In genomic region chr20:62368629-62369507, GRCh38 we compare ENCODE assay signal across 1 cellular context.
TF ChIP-seq lines count a peak whose summit lies in the region.

No MANE protein-coding gene starts in this region.

TF ChIP-seq in HepG2, 621 proteins besides CTCF, POLR2A, EP300 and RAD21 (continued from another document and continues in another):
- TF ChIP-seq, protein P1, sequence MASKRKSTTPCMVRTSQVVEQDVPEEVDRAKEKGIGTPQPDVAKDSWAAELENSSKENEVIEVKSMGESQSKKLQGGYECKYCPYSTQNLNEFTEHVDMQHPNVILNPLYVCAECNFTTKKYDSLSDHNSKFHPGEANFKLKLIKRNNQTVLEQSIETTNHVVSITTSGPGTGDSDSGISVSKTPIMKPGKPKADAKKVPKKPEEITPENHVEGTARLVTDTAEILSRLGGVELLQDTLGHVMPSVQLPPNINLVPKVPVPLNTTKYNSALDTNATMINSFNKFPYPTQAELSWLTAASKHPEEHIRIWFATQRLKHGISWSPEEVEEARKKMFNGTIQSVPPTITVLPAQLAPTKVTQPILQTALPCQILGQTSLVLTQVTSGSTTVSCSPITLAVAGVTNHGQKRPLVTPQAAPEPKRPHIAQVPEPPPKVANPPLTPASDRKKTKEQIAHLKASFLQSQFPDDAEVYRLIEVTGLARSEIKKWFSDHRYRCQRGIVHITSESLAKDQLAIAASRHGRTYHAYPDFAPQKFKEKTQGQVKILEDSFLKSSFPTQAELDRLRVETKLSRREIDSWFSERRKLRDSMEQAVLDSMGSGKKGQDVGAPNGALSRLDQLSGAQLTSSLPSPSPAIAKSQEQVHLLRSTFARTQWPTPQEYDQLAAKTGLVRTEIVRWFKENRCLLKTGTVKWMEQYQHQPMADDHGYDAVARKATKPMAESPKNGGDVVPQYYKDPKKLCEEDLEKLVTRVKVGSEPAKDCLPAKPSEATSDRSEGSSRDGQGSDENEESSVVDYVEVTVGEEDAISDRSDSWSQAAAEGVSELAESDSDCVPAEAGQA (IDR thresholded peaks at IDR 0.05; ENCODE audit: low read depth) = no peak
- TF ChIP-seq, protein P1 (CRISPR knock-in tag; IDR thresholded peaks at IDR 0.05; ENCODE audit: borderline replicate concordance) = no peak
- TF ChIP-seq HNRNPLL (IDR thresholded peaks at IDR 0.05; ENCODE audit: low read depth, low read length, poor library complexity, severe bottlenecking) = peak; percentile 42
- TF ChIP-seq TCF12 (IDR thresholded peaks at IDR 0.05) = no peak
- no peak for TF ChIP-seq TCF12 (CRISPR knock-in tag; IDR thresholded peaks at IDR 0.05)
- no peak for TF ChIP-seq ZNF670 (CRISPR knock-in tag; IDR thresholded peaks at IDR 0.05; ENCODE audit: borderline replicate concordance)
- no peak for TF ChIP-seq ZNF44 (CRISPR knock-in tag; IDR thresholded peaks at IDR 0.05)
- no peak for TF ChIP-seq HMGA1 (CRISPR knock-in tag; conservative IDR thresholded peaks at IDR 0.05)
- TF ChIP-seq ZNF281 (CRISPR knock-in tag; IDR thresholded peaks at IDR 0.05; ENCODE audit: borderline replicate concordance) = peak; percentile 99
- TF ChIP-seq, protein P2, sequence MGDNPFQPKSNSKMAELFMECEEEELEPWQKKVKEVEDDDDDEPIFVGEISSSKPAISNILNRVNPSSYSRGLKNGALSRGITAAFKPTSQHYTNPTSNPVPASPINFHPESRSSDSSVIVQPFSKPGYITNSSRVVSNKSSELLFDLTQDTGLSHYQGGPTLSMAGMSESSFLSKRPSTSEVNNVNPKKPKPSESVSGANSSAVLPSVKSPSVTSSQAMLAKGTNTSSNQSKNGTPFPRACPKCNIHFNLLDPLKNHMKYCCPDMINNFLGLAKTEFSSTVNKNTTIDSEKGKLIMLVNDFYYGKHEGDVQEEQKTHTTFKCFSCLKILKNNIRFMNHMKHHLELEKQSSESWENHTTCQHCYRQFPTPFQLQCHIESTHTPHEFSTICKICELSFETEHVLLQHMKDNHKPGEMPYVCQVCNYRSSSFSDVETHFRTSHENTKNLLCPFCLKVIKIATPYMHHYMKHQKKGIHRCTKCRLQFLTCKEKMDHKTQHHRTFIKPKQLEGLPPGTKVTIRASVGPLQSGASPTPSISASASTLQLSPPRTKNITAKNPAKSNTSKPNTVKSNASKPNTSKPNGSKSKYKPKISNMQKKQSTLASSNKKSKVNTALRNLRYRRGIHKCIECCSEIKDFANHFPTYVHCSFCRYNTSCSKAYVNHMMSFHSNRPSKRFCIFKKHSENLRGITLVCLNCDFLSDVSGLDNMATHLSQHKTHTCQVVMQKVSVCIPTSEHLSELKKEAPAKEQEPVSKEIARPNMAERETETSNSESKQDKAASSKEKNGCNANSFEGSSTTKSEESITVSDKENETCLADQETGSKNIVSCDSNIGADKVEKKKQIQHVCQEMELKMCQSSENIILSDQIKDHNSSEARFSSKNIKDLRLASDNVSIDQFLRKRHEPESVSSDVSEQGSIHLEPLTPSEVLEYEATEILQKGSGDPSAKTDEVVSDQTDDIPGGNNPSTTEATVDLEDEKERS (CRISPR knock-in tag; IDR thresholded peaks at IDR 0.05) = no peak
- TF ChIP-seq SCMH1 (CRISPR knock-in tag; IDR thresholded peaks at IDR 0.05; ENCODE audit: borderline replicate concordance) = no peak
- no peak for TF ChIP-seq ZNF781 (CRISPR knock-in tag; IDR thresholded peaks at IDR 0.05; ENCODE audit: borderline replicate concordance, not compliant biosample characterization)
- peak; percentile 24; the same call in 1 of the 2 replicates for TF ChIP-seq ZNF710 (CRISPR knock-in tag; IDR thresholded peaks at IDR 0.05; ENCODE audit: borderline replicate concordance)
- TF ChIP-seq ZFAT (CRISPR knock-in tag; conservative IDR thresholded peaks at IDR 0.05) = no peak
- TF ChIP-seq ZFP36 (IDR thresholded peaks at IDR 0.05; ENCODE audit: borderline replicate concordance, low read depth, low read length, partially characterized antibody) = no peak
- TF ChIP-seq PHF5A (CRISPR knock-in tag; IDR thresholded peaks at IDR 0.05; ENCODE audit: low read depth, unreplicated experiment) = peak; percentile 56
- no peak for TF ChIP-seq JUNB (CRISPR knock-in tag; IDR thresholded peaks at IDR 0.05; ENCODE audit: borderline replicate concordance)
- TF ChIP-seq ZNF703 (CRISPR knock-in tag; IDR thresholded peaks at IDR 0.05; ENCODE audit: borderline replicate concordance) = no peak
- no peak for TF ChIP-seq ZNF570 (CRISPR knock-in tag; IDR thresholded peaks at IDR 0.05; ENCODE audit: borderline replicate concordance)
- no peak for TF ChIP-seq ZNF83 (CRISPR knock-in tag; IDR thresholded peaks at IDR 0.05; ENCODE audit: borderline replicate concordance)
- peak; percentile 96 for TF ChIP-seq AGO2 (optimal IDR thresholded peaks at IDR 0.05; ENCODE audit: low read depth, low read length)
- TF ChIP-seq HHEX (CRISPR knock-in tag; IDR thresholded peaks at IDR 0.05) = no peak
- peak; percentile 50; the same call in 1 of the 2 replicates for TF ChIP-seq ZNF777 (CRISPR knock-in tag; IDR thresholded peaks at IDR 0.05)
- TF ChIP-seq ZFP1 (CRISPR knock-in tag; IDR thresholded peaks at IDR 0.05) = peak; percentile 60; the same call in 1 of the 2 replicates
- TF ChIP-seq ZMYM3 (CRISPR knock-in tag; IDR thresholded peaks at IDR 0.05) = no peak; the same call in 1 of the 2 replicates
- TF ChIP-seq ZNF253 (CRISPR knock-in tag; IDR thresholded peaks at IDR 0.05; ENCODE audit: borderline replicate concordance) = no peak; the same call in 1 of the 2 replicates
- TF ChIP-seq CCAR2 (optimal IDR thresholded peaks at IDR 0.05; ENCODE audit: low read depth, low read length) = peak; percentile 43
- TF ChIP-seq MXD4 (CRISPR knock-in tag; IDR thresholded peaks at IDR 0.05) = no peak
- TF ChIP-seq HMG20A (CRISPR knock-in tag; IDR thresholded peaks at IDR 0.05; ENCODE audit: borderline replicate concordance) = 0 out of 2 replicates have a peak, but pooled peaks have one; percentile 35
- no peak for TF ChIP-seq ZNF556 (CRISPR knock-in tag; IDR thresholded peaks at IDR 0.05; ENCODE audit: borderline replicate concordance)
- peak in 1 of 2 experiments; percentile 65; a peak in 1 of 4 replicates for TF ChIP-seq KLF16 (CRISPR knock-in tag; IDR thresholded peaks at IDR 0.05)
- no peak for TF ChIP-seq ZSCAN29 (CRISPR knock-in tag; conservative IDR thresholded peaks at IDR 0.05)
- TF ChIP-seq ZMAT3 (CRISPR knock-in tag; conservative IDR thresholded peaks at IDR 0.05) = no peak
- no peak for TF ChIP-seq CBX1 (IDR thresholded peaks at IDR 0.05; ENCODE audit: low read depth)
- no peak for TF ChIP-seq ZNF543 (CRISPR knock-in tag; IDR thresholded peaks at IDR 0.05)
- TF ChIP-seq NFE2L2 (IDR thresholded peaks at IDR 0.05; ENCODE audit: low read length) = no peak
- TF ChIP-seq ZBTB43 (CRISPR knock-in tag; conservative IDR thresholded peaks at IDR 0.05) = 0 out of 2 replicates have a peak, but pooled peaks have one; percentile 42
- TF ChIP-seq ZZZ3 (CRISPR knock-in tag; IDR thresholded peaks at IDR 0.05; ENCODE audit: borderline replicate concordance) = peak; percentile 65; the same call in 1 of the 2 replicates
- 0 out of 2 replicates have a peak, but pooled peaks have one; percentile 13 for TF ChIP-seq ZNF576 (CRISPR knock-in tag; IDR thresholded peaks at IDR 0.05)
- no peak for TF ChIP-seq NKX3-1 (CRISPR knock-in tag; IDR thresholded peaks at IDR 0.05)
- no peak for TF ChIP-seq KLF9 (CRISPR knock-in tag; IDR thresholded peaks at IDR 0.05; ENCODE audit: low read depth)
- TF ChIP-seq, protein P3, sequence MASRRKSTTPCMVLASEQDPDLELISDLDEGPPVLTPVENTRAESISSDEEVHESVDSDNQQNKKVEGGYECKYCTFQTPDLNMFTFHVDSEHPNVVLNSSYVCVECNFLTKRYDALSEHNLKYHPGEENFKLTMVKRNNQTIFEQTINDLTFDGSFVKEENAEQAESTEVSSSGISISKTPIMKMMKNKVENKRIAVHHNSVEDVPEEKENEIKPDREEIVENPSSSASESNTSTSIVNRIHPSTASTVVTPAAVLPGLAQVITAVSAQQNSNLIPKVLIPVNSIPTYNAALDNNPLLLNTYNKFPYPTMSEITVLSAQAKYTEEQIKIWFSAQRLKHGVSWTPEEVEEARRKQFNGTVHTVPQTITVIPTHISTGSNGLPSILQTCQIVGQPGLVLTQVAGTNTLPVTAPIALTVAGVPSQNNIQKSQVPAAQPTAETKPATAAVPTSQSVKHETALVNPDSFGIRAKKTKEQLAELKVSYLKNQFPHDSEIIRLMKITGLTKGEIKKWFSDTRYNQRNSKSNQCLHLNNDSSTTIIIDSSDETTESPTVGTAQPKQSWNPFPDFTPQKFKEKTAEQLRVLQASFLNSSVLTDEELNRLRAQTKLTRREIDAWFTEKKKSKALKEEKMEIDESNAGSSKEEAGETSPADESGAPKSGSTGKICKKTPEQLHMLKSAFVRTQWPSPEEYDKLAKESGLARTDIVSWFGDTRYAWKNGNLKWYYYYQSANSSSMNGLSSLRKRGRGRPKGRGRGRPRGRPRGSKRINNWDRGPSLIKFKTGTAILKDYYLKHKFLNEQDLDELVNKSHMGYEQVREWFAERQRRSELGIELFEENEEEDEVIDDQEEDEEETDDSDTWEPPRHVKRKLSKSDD (CRISPR knock-in tag; IDR thresholded peaks at IDR 0.05; ENCODE audit: low read depth) = peak; percentile 52
- TF ChIP-seq ZBTB38 (CRISPR knock-in tag; IDR thresholded peaks at IDR 0.05) = no peak
- TF ChIP-seq ZSCAN25 (CRISPR knock-in tag; IDR thresholded peaks at IDR 0.05) = peak; percentile 96
- no peak for TF ChIP-seq KDM4B (CRISPR knock-in tag; IDR thresholded peaks at IDR 0.05)
- peak; percentile 49; the same call in 1 of the 2 replicates for TF ChIP-seq REPIN1 (CRISPR knock-in tag; IDR thresholded peaks at IDR 0.05; ENCODE audit: borderline replicate concordance, low read depth)
- no peak; the same call in 1 of the 2 replicates for TF ChIP-seq ZNF567 (CRISPR knock-in tag; IDR thresholded peaks at IDR 0.05; ENCODE audit: borderline replicate concordance)
- no peak; the same call in 1 of the 2 replicates for TF ChIP-seq ZFP36L1 (CRISPR knock-in tag; IDR thresholded peaks at IDR 0.05)
- TF ChIP-seq HDAC1 (CRISPR knock-in tag; IDR thresholded peaks at IDR 0.05) = no peak; the same call in 1 of the 2 replicates
- 0 out of 2 replicates have a peak, but pooled peaks have one; percentile 25 for TF ChIP-seq ZNF557 (CRISPR knock-in tag; IDR thresholded peaks at IDR 0.05)
- 0 out of 2 replicates have a peak, but pooled peaks have one; percentile 5 for TF ChIP-seq JUND (CRISPR knock-in tag; IDR thresholded peaks at IDR 0.05)
- TF ChIP-seq ZNF772 (CRISPR knock-in tag; IDR thresholded peaks at IDR 0.05) = peak; percentile 57; the same call in 1 of the 2 replicates
